Comparison of ENCODE assay signal across 19 cellular contexts in genomic region chr4:18209448-18209847, GRCh38.
DNase-seq lines count a peak whose midpoint lies in the region; ATAC-seq, FAIRE-seq and TF ChIP-seq lines count a peak whose summit lies in the region.
"Had no signal": no experiment of that assay in that cellular context is flagged by ENCODE, and none has a peak within 500 bp of the region (broad histone marks: within the 10 kb centered on the region; RNA-seq: fewer than 3 reads in every experiment).

No MANE protein-coding gene starts in this region.

- no peaks in the 10 kb centered on the region for H3K36me3 ChIP-seq in smooth muscle cell (ENCODE audit: low read depth)

- TF ChIP-seq CTCF in smooth muscle cell (IDR thresholded peaks at IDR 0.05; ENCODE audit: borderline replicate concordance, insufficient read depth, poor library complexity, severe bottlenecking): no peak

- H3K4me1 ChIP-seq in smooth muscle cell (ENCODE audit: low read depth): no peaks in the 10 kb centered on the region
- H3K4me1 ChIP-seq: psoas muscle had no signal

- H3F3A ChIP-seq in smooth muscle cell (ENCODE audit: low read depth): no peaks in the 10 kb centered on the region

- ATAC-seq in GM19372 (IDR thresholded peaks at IDR 0.05; ENCODE audit: low read depth, unreplicated experiment): peak; percentile 57
- peak; percentile 75 for ATAC-seq in HG02759 (IDR thresholded peaks at IDR 0.05; ENCODE audit: unreplicated experiment)
- peak; percentile 64 for ATAC-seq in HG03442 (IDR thresholded peaks at IDR 0.05; ENCODE audit: unreplicated experiment)
- ATAC-seq: Panc1, psoas muscle, SK-N-SH treated with all-trans-retinoic acid at 6 μM for 48 hours had no signal

- no peak overlapping the region for H3K9ac ChIP-seq in smooth muscle cell (ENCODE audit: low read depth)

- no peaks in the 10 kb centered on the region for H3K9me3 ChIP-seq in smooth muscle cell (replicated peaks; ENCODE audit: low read depth)
- H3K9me3 ChIP-seq: psoas muscle had no signal

- DNase-seq in GM12891 (ENCODE audit: insufficient read length, low spot score): no peak
- no peak for DNase-seq in G401 (ENCODE audit: low spot score)
- DNase-seq in H4 (ENCODE audit: low spot score): no peak
- no peak for DNase-seq in smooth muscle cell (lab: John Stamatoyannopoulos, UW; ENCODE audit: unreplicated experiment)
- DNase-seq in HUDEP-2 (lab: John Stamatoyannopoulos, UW; ENCODE audit: unreplicated experiment in 76 of 76): no peak
- DNase-seq: activated CD4-positive, alpha-beta memory T cell treated with anti-CD3 and anti-CD28 coated beads for 36 hours; activated effector memory CD4-positive, alpha-beta T cell treated with Interleukin-2 at 50 U/mL for 16 hours; dermis blood vessel endothelial cell; erythroblast; glutamatergic neuron; NCI-H2029 treated with DMSO at 0.1 percent for 48 hours; NCI-H69; psoas muscle had no signal

- no peak for TF ChIP-seq POLR2A in GM12891 (IDR thresholded peaks at IDR 0.05; ENCODE audit: low read depth, low read length)

- no peak overlapping the region for H2AFZ ChIP-seq in smooth muscle cell (ENCODE audit: low read depth)

- in situ Hi-C loops in G401 (cut with HindIII; ENCODE audit: low sequenced_read_pairs): no loop called here

- H4K20me1 ChIP-seq in smooth muscle cell (ENCODE audit: low read depth): no peaks in the 10 kb centered on the region

- H3K4me2 ChIP-seq in smooth muscle cell: no peak overlapping the region

- no peak for FAIRE-seq in GM12891 (lab: Jason Lieb, UNC)

- no peaks in the 10 kb centered on the region for H3K27me3 ChIP-seq in smooth muscle cell (ENCODE audit: low read depth)

- H3K27ac ChIP-seq in smooth muscle cell (ENCODE audit: low read depth): no peak overlapping the region
- H3K27ac ChIP-seq: C4-2B, psoas muscle had no signal

- no peaks in the 10 kb centered on the region for H3K79me2 ChIP-seq in smooth muscle cell (ENCODE audit: low read depth)

- H3K4me3 ChIP-seq in smooth muscle cell: no peak overlapping the region
- H3K4me3 ChIP-seq: psoas muscle had no signal

TF ChIP-seq in GM12891, 5 proteins besides CTCF, POLR2A, EP300 and RAD21:
- TF ChIP-seq TAF1 (IDR thresholded peaks at IDR 0.05; ENCODE audit: low read depth, low read length) (no peak), POU2F2 (IDR thresholded peaks at IDR 0.05; ENCODE audit: low read depth, low read length) (no peak), PAX5 (IDR thresholded peaks at IDR 0.05; ENCODE audit: insufficient read depth, low read length, severe bottlenecking) (no peak), POLR2AphosphoS5 (IDR thresholded peaks at IDR 0.05; ENCODE audit: low read depth, low read length) (no peak), SPI1 (IDR thresholded peaks at IDR 0.05; ENCODE audit: low read depth, low read length) (peak; percentile 66)
